8 cellular contexts compared by ENCODE assay signal in genomic region chr17:2192367-2193028, GRCh38.
A peak's percentile ranks its signal among the peaks of the same experiment; 100 is the strongest.
DNase-seq lines count a peak whose midpoint lies in the region; ATAC-seq and TF ChIP-seq lines count a peak whose summit lies in the region.

No MANE protein-coding gene starts in this region.

- no peak overlapping the region for H3K9ac ChIP-seq in trophoblast cell (ENCODE audit: low read length)

- no peaks in the 10 kb centered on the region for H3K79me2 ChIP-seq in trophoblast cell (ENCODE audit: control insufficient read depth, insufficient read depth, low read length, poor library complexity)

- POLR2A ChIA-PET in activated B cell treated with CpG ODN at 0.5 μM for 24 hours (lab: Charles Lee) = no interaction called here

- H2BK5ac ChIP-seq in trophoblast cell (ENCODE audit: low read depth, low read length, poor library complexity) = no peak overlapping the region

- H3K4me1 ChIP-seq in trophoblast cell (ENCODE audit: control insufficient read depth in 1 of 2, insufficient read depth in 2 of 2, low read length in 2 of 2) = peaks cover 6 to 17% of the 10 kb centered on the region in 2 experiments
- H3K4me1 ChIP-seq in tibial artery = peaks cover 0 to 30% (median 6%) of the 10 kb centered on the region in 4 donors

- H3K9me3 Mint-ChIP-seq in activated B cell treated with CpG ODN at 0.5 μM for 24 hours = no peaks in the 10 kb centered on the region
- H3K9me3 Mint-ChIP-seq in endothelial cell (ENCODE audit: unreplicated experiment) = no peaks in the 10 kb centered on the region

- TF ChIP-seq CTCF in AG09309 (IDR thresholded peaks at IDR 0.05; ENCODE audit: control insufficient read depth, insufficient read depth, low read depth, low read length, missing control alignments) (no peak), activated B cell treated with CpG ODN at 0.5 μM for 24 hours (IDR thresholded peaks at IDR 0.05) (no peak), endothelial cell (IDR thresholded peaks at IDR 0.05; ENCODE audit: unreplicated experiment) (no peak), tibial artery (IDR thresholded peaks at IDR 0.05) (no peak)

- H4K12ac ChIP-seq in trophoblast cell (ENCODE audit: low read depth, low read length) = no peak overlapping the region

- no peak overlapping the region for H3K4me2 ChIP-seq in trophoblast cell (ENCODE audit: low read length)

- peaks cover 24% of the 10 kb centered on the region for H3K4me1 Mint-ChIP-seq in activated B cell treated with CpG ODN at 0.5 μM for 24 hours
- peaks cover 12% of the 10 kb centered on the region for H3K4me1 Mint-ChIP-seq in endothelial cell (ENCODE audit: unreplicated experiment)

- H2BK120ac ChIP-seq in trophoblast cell (ENCODE audit: insufficient read depth, low read length, poor library complexity) = no peak overlapping the region

- no peak overlapping the region for H2AK5ac ChIP-seq in trophoblast cell (ENCODE audit: low read length)

- DNase-seq in AG09309 (ENCODE audit: low read depth) (peak; percentile 95), activated B cell treated with CpG ODN at 0.5 μM for 24 hours (no peak), trophoblast cell (peak; percentile 46 to 78), endothelial cell (ENCODE audit: low spot score) (no peak), tibial artery (no peak)
- DNase-seq in central memory CD4-positive, alpha-beta T cell = peak; percentile 44

- H3K4me3 ChIP-seq in AG09309 (ENCODE audit: control insufficient read depth, low read depth, low read length) (no peak overlapping the region), trophoblast cell (ENCODE audit: low read depth, low read length) (no peak overlapping the region), tibial artery (no peak overlapping the region)

- no peak overlapping the region for H3K18ac ChIP-seq in trophoblast cell (ENCODE audit: low read length)

- peak overlapping the region; percentile 73 for H3K27ac Mint-ChIP-seq in activated B cell treated with CpG ODN at 0.5 μM for 24 hours
- H3K27ac Mint-ChIP-seq in endothelial cell (ENCODE audit: unreplicated experiment) = no peak overlapping the region

- intact Hi-C loops in activated B cell treated with CpG ODN at 0.5 μM for 24 hours (cut with micrococcal nuclease) = no loop called here
- intact Hi-C loops in tibial artery (cut with DNase I; ENCODE audit: low total_unique reads) = no loop called here

- H3K36me3 ChIP-seq in trophoblast cell (ENCODE audit: control insufficient read depth in 1 of 2, insufficient read depth in 2 of 2, low read length in 2 of 2) = peaks cover 0 to 9% of the 10 kb centered on the region in 2 experiments
- peaks cover 0 to 19% (median 13%) of the 10 kb centered on the region in 3 donors for H3K36me3 ChIP-seq in tibial artery

- H3K27me3 Mint-ChIP-seq in activated B cell treated with CpG ODN at 0.5 μM for 24 hours (no peaks in the 10 kb centered on the region), endothelial cell (ENCODE audit: unreplicated experiment) (no peaks in the 10 kb centered on the region)

- no peaks in the 10 kb centered on the region for H3K27me3 ChIP-seq in trophoblast cell (ENCODE audit: insufficient read depth, low read length)
- H3K27me3 ChIP-seq in tibial artery = no peaks in the 10 kb centered on the region

- ATAC-seq in HG03432 (IDR thresholded peaks at IDR 0.05; ENCODE audit: unreplicated experiment) (peak; percentile 60), activated B cell treated with CpG ODN at 0.5 μM for 24 hours (ENCODE audit: low read depth) (peak; percentile 82), HG02571 (IDR thresholded peaks at IDR 0.05; ENCODE audit: unreplicated experiment) (no peak)

- H2AFZ ChIP-seq in trophoblast cell (ENCODE audit: insufficient read depth, low read length, poor library complexity) = no peak overlapping the region

- H3K27ac ChIP-seq in trophoblast cell (ENCODE audit: low read depth, low read length) (no peak overlapping the region), tibial artery (peak overlapping the region in 1 of 2 donors; percentile 29)

- CTCF ChIA-PET in activated B cell treated with CpG ODN at 0.5 μM for 24 hours (lab: Charles Lee) = interaction anchor here (1.1 to 1.5 kb wide), 2 partner anchors 134 to 138 kb away, joined by 3 to 4 read pairs; partner anchors contain the start of gene HIC1

- H3K79me1 ChIP-seq in trophoblast cell (ENCODE audit: low read length) = peaks cover 1% of the 10 kb centered on the region

- WGBS in trophoblast cell (ENCODE audit: extremely low coverage, insufficient coverage, insufficient read length) = no CpG with 5 or more reads among the region's 7 CpGs

- no peak overlapping the region for H3K14ac ChIP-seq in trophoblast cell (ENCODE audit: low read length)

- H3K36me3 Mint-ChIP-seq in activated B cell treated with CpG ODN at 0.5 μM for 24 hours (ENCODE audit: low read depth) (peaks cover 48% of the 10 kb centered on the region), endothelial cell (ENCODE audit: low read depth, unreplicated experiment) (peaks cover 30% of the 10 kb centered on the region)

- H4K8ac ChIP-seq in trophoblast cell (ENCODE audit: low read depth, low read length) = no peak overlapping the region

- H3K4me3 Mint-ChIP-seq in activated B cell treated with CpG ODN at 0.5 μM for 24 hours (no peak overlapping the region), endothelial cell (ENCODE audit: unreplicated experiment) (no peak overlapping the region)

- no peak overlapping the region for H2BK12ac ChIP-seq in trophoblast cell (ENCODE audit: low read length)

- no peak overlapping the region for H4K91ac ChIP-seq in trophoblast cell (ENCODE audit: low read depth, low read length)

- no peak overlapping the region for H3K4ac ChIP-seq in trophoblast cell (ENCODE audit: low read depth, low read length)

- no peaks in the 10 kb centered on the region for H3K9me3 ChIP-seq in trophoblast cell (ENCODE audit: insufficient read depth, low read depth, low read length)
- no peaks in the 10 kb centered on the region for H3K9me3 ChIP-seq in tibial artery

- H3K23ac ChIP-seq in trophoblast cell (ENCODE audit: low read length) = no peak overlapping the region

Comparison
In these comparisons a context has a peak if more than half of its experiments do, and no peak if none do; other contexts are left out.
1. DNase-seq: peak in AG09309 (single experiment), central memory CD4-positive, alpha-beta T cell (single experiment) and trophoblast cell (2 of 2); none in activated B cell treated with CpG ODN at 0.5 μM for 24 hours (single experiment), endothelial cell (single experiment) and tibial artery (0 of 2).